In genomic region chr1:7704214-7705047, GRCh38 we compare ENCODE assay signal across 8 cellular contexts.
DNase-seq lines count a peak whose midpoint lies in the region; ATAC-seq lines count a peak whose summit lies in the region.

No MANE protein-coding gene starts in this region.

- H3K4me3 Mint-ChIP-seq in T-helper 17 cell = peak overlapping the region; percentile 95

- peaks cover 17% of the 10 kb centered on the region for H3K4me1 Mint-ChIP-seq in T-helper 17 cell

- H3K4me1 ChIP-seq in rectal smooth muscle tissue (ENCODE audit: control insufficient read depth, insufficient read depth, low read length) (no peaks in the 10 kb centered on the region), urinary bladder (ENCODE audit: insufficient read depth) (no peaks in the 10 kb centered on the region)

- H3K27ac Mint-ChIP-seq in T-helper 17 cell = peak overlapping the region; percentile 89

- H3K27ac ChIP-seq in rectal smooth muscle tissue (ENCODE audit: low read depth, low read length) (no peak overlapping the region), urinary bladder (ENCODE audit: low read depth) (no peak overlapping the region)

- H3K9ac ChIP-seq in rectal smooth muscle tissue (ENCODE audit: low read length) = no peak overlapping the region

- DNase-seq in DMS79 (lab: John Stamatoyannopoulos, UW) (peak; percentile 76), GOT3 (lab: John Stamatoyannopoulos, UW) (peak; percentile 80), MG63 (peak; percentile 92), T-helper 17 cell (peak; percentile 92 to 94 (median 93)), amniotic epithelial cell (ENCODE audit: low read depth) (peak; percentile 80), left cardiac atrium (peak; percentile 95)

- H3K36me3 Mint-ChIP-seq in T-helper 17 cell (ENCODE audit: low read depth) = peaks cover 3% of the 10 kb centered on the region

- H3K36me3 ChIP-seq in MG63 (no peaks in the 10 kb centered on the region), rectal smooth muscle tissue (ENCODE audit: control insufficient read depth, insufficient read depth, low read length) (no peaks in the 10 kb centered on the region), urinary bladder (ENCODE audit: insufficient read depth) (no peaks in the 10 kb centered on the region)

- H3K27me3 Mint-ChIP-seq in T-helper 17 cell = peaks cover 29% of the 10 kb centered on the region

- peak overlapping the region; percentile 38; the same call in 1 of the 2 replicates for H3K4me3 ChIP-seq in MG63
- H3K4me3 ChIP-seq in rectal smooth muscle tissue (ENCODE audit: low read length) = peak overlapping the region; percentile 73
- peak overlapping the region; percentile 71 for H3K4me3 ChIP-seq in urinary bladder (ENCODE audit: low read depth, low read length)

- ATAC-seq in T-helper 17 cell = peak; percentile 93
- ATAC-seq in left cardiac atrium = peak; percentile 100

- no peaks in the 10 kb centered on the region for H3K9me3 ChIP-seq in MG63
- H3K9me3 ChIP-seq in T-helper 17 cell (ENCODE audit: control insufficient read depth, low read length, poor library complexity, severe bottlenecking) = no peaks in the 10 kb centered on the region

- H3K27me3 ChIP-seq in MG63 (peaks cover 26% of the 10 kb centered on the region), rectal smooth muscle tissue (ENCODE audit: control insufficient read depth, insufficient read depth, low read length) (no peaks in the 10 kb centered on the region)

- WGBS in urinary bladder = under 1% methylated on average over 150 of the region's 151 CpGs

- intact Hi-C loops in left cardiac atrium (cut with DNase I) = no loop called here
